Comparison of ENCODE assay signal across 1 cellular context in genomic region chr19:5803752-5804515, GRCh38.
TF ChIP-seq lines count a peak whose summit lies in the region.

No MANE protein-coding gene starts in this region.

TF ChIP-seq in H1, 55 proteins besides CTCF, POLR2A, EP300 and RAD21:
- TF ChIP-seq USF2 (IDR thresholded peaks at IDR 0.05; ENCODE audit: low read length) (no peak), RNF2 (IDR thresholded peaks at IDR 0.05; ENCODE audit: borderline replicate concordance, low read depth, low read length, missing control alignments, poor library complexity, severe bottlenecking) (no peak), SAP30 (IDR thresholded peaks at IDR 0.05; ENCODE audit: insufficient read depth, insufficient replicate concordance, low read length) (no peak), BACH1 (IDR thresholded peaks at IDR 0.05; ENCODE audit: low read length) (peak; percentile 78), TBP (IDR thresholded peaks at IDR 0.05; ENCODE audit: low read depth, low read length) (no peak), TAF1 (IDR thresholded peaks at IDR 0.05; ENCODE audit: low read depth, low read length) (peak; percentile 40; the same call in 1 of the 2 replicates), SIX5 (IDR thresholded peaks at IDR 0.05; ENCODE audit: low read depth, low read length) (no peak), JUND (IDR thresholded peaks at IDR 0.05; ENCODE audit: low read length) (peak; percentile 32; the same call in 1 of the 2 replicates), CREB1 (IDR thresholded peaks at IDR 0.05) (peak; percentile 64), TAF7 (optimal IDR thresholded peaks at IDR 0.05; ENCODE audit: borderline replicate concordance, low read depth, low read length) (peak; percentile 74), SIRT6 (IDR thresholded peaks at IDR 0.05; ENCODE audit: low read length) (no peak), KDM1A (IDR thresholded peaks at IDR 0.05; ENCODE audit: borderline replicate concordance, low read length) (peak; percentile 46; the same call in 1 of the 2 replicates), SIN3A (conservative IDR thresholded peaks at IDR 0.05 in 1 of 2, IDR thresholded peaks at IDR 0.05 in 1 of 2; ENCODE audit: low read depth in 1 of 2, low read length in 2 of 2) (no peak; a peak in 1 of 4 replicates), CEBPB (IDR thresholded peaks at IDR 0.05; ENCODE audit: low read depth, low read length) (0 out of 2 replicates have a peak, but pooled peaks have one; percentile 24), GABPA (IDR thresholded peaks at IDR 0.05; ENCODE audit: borderline replicate concordance, insufficient read depth, low read length) (peak; percentile 54; the same call in 1 of the 2 replicates), TEAD4 (IDR thresholded peaks at IDR 0.05; ENCODE audit: low read depth, low read length) (no peak), SRF (IDR thresholded peaks at IDR 0.05; ENCODE audit: low read depth, low read length) (0 out of 2 replicates have a peak, but pooled peaks have one; percentile 37), YY1 (IDR thresholded peaks at IDR 0.05; ENCODE audit: low read depth, low read length) (peak; percentile 58; the same call in 1 of the 2 replicates), NANOG (IDR thresholded peaks at IDR 0.05; ENCODE audit: insufficient read depth, low read depth, low read length, poor library complexity, severe bottlenecking) (peak; percentile 17), JUN (IDR thresholded peaks at IDR 0.05; ENCODE audit: low read depth, low read length) (no peak), ASH2L (IDR thresholded peaks at IDR 0.05; ENCODE audit: low read length) (no peak), ATF3 (IDR thresholded peaks at IDR 0.05; ENCODE audit: insufficient read depth, low read depth, low read length) (peak; percentile 68; the same call in 1 of the 2 replicates), CTBP2 (IDR thresholded peaks at IDR 0.05; ENCODE audit: borderline replicate concordance, insufficient read depth, insufficient read length, low read length) (peak; percentile 69), E2F6 (IDR thresholded peaks at IDR 0.05) (peak; percentile 97), RXRA (IDR thresholded peaks at IDR 0.05; ENCODE audit: insufficient read depth, low read depth, low read length) (no peak), KDM4A (IDR thresholded peaks at IDR 0.05; ENCODE audit: low read depth, low read length, severe bottlenecking) (peak; percentile 31), HDAC2 (IDR thresholded peaks at IDR 0.05; ENCODE audit: borderline replicate concordance in 1 of 2, low read depth in 2 of 2, low read length in 2 of 2) (peak; percentile 23 to 69; a peak in 1 of 4 replicates), SP2 (IDR thresholded peaks at IDR 0.05; ENCODE audit: low read length) (no peak), SP1 (IDR thresholded peaks at IDR 0.05; ENCODE audit: low read depth, low read length) (peak; percentile 67; the same call in 1 of the 2 replicates), PHF8 (conservative IDR thresholded peaks at IDR 0.05; ENCODE audit: low read depth, low read length) (0 out of 2 replicates have a peak, but pooled peaks have one; percentile 34), SUZ12 (IDR thresholded peaks at IDR 0.05; ENCODE audit: low read length) (no peak), EGR1 (IDR thresholded peaks at IDR 0.05; ENCODE audit: borderline replicate concordance, low read depth, low read length) (peak; percentile 83; the same call in 1 of the 2 replicates), RBBP5 (IDR thresholded peaks at IDR 0.05; ENCODE audit: borderline replicate concordance, low read depth, low read length) (0 out of 2 replicates have a peak, but pooled peaks have one; percentile 28), SP4 (IDR thresholded peaks at IDR 0.05; ENCODE audit: low read length) (peak; percentile 47; the same call in 1 of the 2 replicates)
